Comparison of ENCODE assay signal across 25 cellular contexts in genomic region chr19:49884109-49884508, GRCh38. TPM values are rescaled to one million over a fixed set of nuclear protein-coding genes. Genes with fewer than 3 reads are reported as not detected.
"Had no signal": no experiment of that assay in that cellular context is flagged by ENCODE, and none has a peak within 500 bp of the region (broad histone marks: within the 10 kb centered on the region; RNA-seq: fewer than 3 reads in every experiment).

No MANE protein-coding gene starts in this region.

- H3K4me3 ChIP-seq: breast epithelium, colonic mucosa, dorsolateral prefrontal cortex, esophagus muscularis mucosa, gastrocnemius medialis, lower lobe of right lung, thoracic aorta, vagina had no signal

- ATAC-seq: activated CD4-positive, alpha-beta T cell treated with anti-CD3 and anti-CD28 coated beads for 36 hours; activated T-cell treated with anti-CD3 and anti-CD28 coated beads, Interleukin-2, amount 50 U/mL, for 4 hours; effector memory CD8-positive, alpha-beta T cell; gastrocnemius medialis; lower lobe of right lung; naive thymus-derived CD4-positive, alpha-beta T cell had no signal

- H3K27me3 ChIP-seq: breast epithelium, colonic mucosa, dorsolateral prefrontal cortex, gastrocnemius medialis, vagina had no signal

- H3K9me3 Mint-ChIP-seq: activated B cell treated with CpG ODN at 0.5 μM for 24 hours; activated naive CD4-positive, alpha-beta T cell treated with anti-CD3 and anti-CD28 coated beads for 36 hours; activated naive CD8-positive, alpha-beta T cell treated with anti-CD3 and anti-CD28 coated beads, Interleukin-2, amount 10 ng/mL, durations not matched to agents 7 days and 5 days; activated T-cell treated with anti-CD3 and anti-CD28 coated beads, Interleukin-2, amount 50 U/mL, for 4 hours; central memory CD8-positive, alpha-beta T cell; effector memory CD8-positive, alpha-beta T cell; naive thymus-derived CD4-positive, alpha-beta T cell; neural crest cell; type B pancreatic cell had no signal

- H3K4me1 ChIP-seq: breast epithelium, colonic mucosa had no signal

- H3K9me3 ChIP-seq: colonic mucosa, esophagus muscularis mucosa, gastrocnemius medialis, lower lobe of right lung, thoracic aorta, vagina had no signal

- H3K4me3 Mint-ChIP-seq: activated B cell treated with CpG ODN at 0.5 μM for 24 hours; activated CD4-positive, alpha-beta T cell treated with anti-CD3 and anti-CD28 coated beads for 36 hours; activated naive CD4-positive, alpha-beta T cell treated with anti-CD3 and anti-CD28 coated beads for 36 hours; activated naive CD8-positive, alpha-beta T cell treated with anti-CD3 and anti-CD28 coated beads, Interleukin-2, amount 10 ng/mL, durations not matched to agents 7 days and 5 days; activated T-cell treated with anti-CD3 and anti-CD28 coated beads, Interleukin-2, amount 50 U/mL, for 4 hours; central memory CD8-positive, alpha-beta T cell; naive thymus-derived CD4-positive, alpha-beta T cell; type B pancreatic cell had no signal

- H3K27ac ChIP-seq: breast epithelium, colonic mucosa, dorsolateral prefrontal cortex, esophagus muscularis mucosa, gastrocnemius medialis, lower lobe of right lung, thoracic aorta, vagina had no signal

- H3K27ac Mint-ChIP-seq: activated B cell treated with CpG ODN at 0.5 μM for 24 hours; activated naive CD8-positive, alpha-beta T cell treated with anti-CD3 and anti-CD28 coated beads, Interleukin-2, amount 10 ng/mL, durations not matched to agents 7 days and 5 days; naive thymus-derived CD4-positive, alpha-beta T cell; type B pancreatic cell had no signal

- H3K27me3 Mint-ChIP-seq: activated B cell treated with CpG ODN at 0.5 μM for 24 hours; activated CD4-positive, alpha-beta T cell treated with anti-CD3 and anti-CD28 coated beads for 36 hours; activated naive CD8-positive, alpha-beta T cell treated with anti-CD3 and anti-CD28 coated beads, Interleukin-2, amount 10 ng/mL, durations not matched to agents 7 days and 5 days; central memory CD8-positive, alpha-beta T cell; effector memory CD8-positive, alpha-beta T cell; naive thymus-derived CD4-positive, alpha-beta T cell; type B pancreatic cell had no signal

- DNase-seq: activated B cell treated with CpG ODN at 0.5 μM for 24 hours; activated CD4-positive, alpha-beta T cell treated with anti-CD3 and anti-CD28 coated beads for 36 hours; activated CD4-positive, alpha-beta T cell treated with anti-CD3 and anti-CD28 coated beads, Interleukin-2, amount 50 U/mL, for 4 hours; activated CD8-positive, alpha-beta memory T cell treated with anti-CD3 and anti-CD28 coated beads for 24 hours; activated CD8-positive, alpha-beta memory T cell treated with anti-CD3 and anti-CD28 coated beads, Interleukin-2, amount 50 U/mL, for 4 hours; activated naive CD4-positive, alpha-beta T cell treated with anti-CD3 and anti-CD28 coated beads for 36 hours; activated naive CD8-positive, alpha-beta T cell treated with anti-CD3 and anti-CD28 coated beads, Interleukin-2, amount 10 ng/mL, durations not matched to agents 7 days and 5 days; activated T-cell treated with anti-CD3 and anti-CD28 coated beads, Interleukin-2, amount 50 U/mL, for 4 hours; amniotic stem cell; colonic mucosa; dorsolateral prefrontal cortex; effector memory CD8-positive, alpha-beta T cell; gastrocnemius medialis; lower lobe of right lung; naive thymus-derived CD4-positive, alpha-beta T cell; occipital lobe; stimulated activated CD4-positive, alpha-beta T cell treated with anti-CD3 and anti-CD28 coated beads, Interleukin-4, amount 100 ng/mL, for 1 hour; stimulated activated naive CD4-positive, alpha-beta T cell treated with Interleukin-2 at 50 U/mL for 16 hours had no signal

RNA-seq across cellular contexts. Expression of gene IL4I1, which starts 12.6 kb away (rescaled TPM):
- total RNA-seq: occipital lobe, vagina had no signal
